Comparison of ENCODE assay signal across 1 cellular context in the genomic region with DNA sequence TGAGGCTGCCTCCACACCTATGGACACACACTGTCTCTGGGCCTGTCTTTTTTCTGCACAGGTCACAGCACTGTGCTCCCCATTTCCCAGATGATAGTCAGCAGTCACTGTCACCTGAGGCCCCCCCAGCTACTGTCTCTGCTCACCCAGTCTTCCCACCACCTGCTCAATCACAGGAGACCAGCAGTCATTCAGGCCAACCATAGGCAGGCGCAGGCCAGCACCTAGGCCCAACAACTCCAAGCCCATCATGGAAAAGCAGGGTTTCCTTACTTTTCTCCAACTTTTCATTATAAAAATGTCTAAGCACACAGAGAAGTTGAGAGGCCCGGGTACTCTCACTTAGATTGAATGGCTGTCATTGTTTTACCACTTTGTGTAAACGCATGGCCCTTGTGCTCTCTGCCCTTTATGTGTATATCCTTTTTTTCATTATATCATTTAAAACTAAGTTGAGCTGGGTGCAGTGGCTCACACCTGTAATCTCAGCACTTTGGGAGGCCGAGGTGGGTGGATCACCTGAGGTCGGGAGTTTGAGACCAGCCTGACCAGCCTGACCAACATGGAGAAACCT.
TF ChIP-seq lines count a peak whose summit lies in the region.

No MANE protein-coding gene starts in this region.

TF ChIP-seq in WTC11, 78 proteins besides CTCF, POLR2A, EP300 and RAD21 (continued from another document):
- TF ChIP-seq, protein P1, sequence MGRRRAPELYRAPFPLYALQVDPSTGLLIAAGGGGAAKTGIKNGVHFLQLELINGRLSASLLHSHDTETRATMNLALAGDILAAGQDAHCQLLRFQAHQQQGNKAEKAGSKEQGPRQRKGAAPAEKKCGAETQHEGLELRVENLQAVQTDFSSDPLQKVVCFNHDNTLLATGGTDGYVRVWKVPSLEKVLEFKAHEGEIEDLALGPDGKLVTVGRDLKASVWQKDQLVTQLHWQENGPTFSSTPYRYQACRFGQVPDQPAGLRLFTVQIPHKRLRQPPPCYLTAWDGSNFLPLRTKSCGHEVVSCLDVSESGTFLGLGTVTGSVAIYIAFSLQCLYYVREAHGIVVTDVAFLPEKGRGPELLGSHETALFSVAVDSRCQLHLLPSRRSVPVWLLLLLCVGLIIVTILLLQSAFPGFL (CRISPR knock-in tag; IDR thresholded peaks at IDR 0.05; ENCODE audit: borderline replicate concordance) = no peak
